In the genomic region with DNA sequence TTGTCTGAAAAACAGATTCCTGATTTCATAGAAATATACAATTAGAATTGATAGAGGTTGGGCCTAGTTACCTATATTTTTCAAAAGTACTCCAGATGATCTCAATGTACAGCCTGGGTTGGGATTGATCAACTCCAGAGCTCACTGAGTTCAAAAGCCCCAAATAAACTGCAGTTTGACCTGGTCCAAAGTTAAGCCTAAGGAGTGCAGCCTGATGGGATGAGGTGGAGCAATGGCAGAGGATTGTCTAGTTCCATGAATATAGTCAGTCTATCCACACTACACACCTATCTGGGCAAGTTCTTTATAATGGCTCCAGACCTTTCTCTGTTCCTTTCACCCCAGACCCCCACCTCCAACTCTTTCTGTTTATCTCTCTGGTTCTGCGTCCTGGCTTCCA, we compare ENCODE assay signal across 7 cellular contexts. TPM values are rescaled to one million over a fixed set of nuclear protein-coding genes. Genes with fewer than 3 reads are reported as not detected.
"Had no signal": no experiment of that assay in that cellular context is flagged by ENCODE, and none has a peak within 500 bp of the region (broad histone marks: within the 10 kb centered on the region; RNA-seq: fewer than 3 reads in every experiment).

No MANE protein-coding gene starts in this region.

- H3K9me3 Mint-ChIP-seq: GM23338, H9, IgD-negative memory B cell had no signal

- H3K36me3 Mint-ChIP-seq: IgD-negative memory B cell had no signal

- H3K4me3 ChIP-seq: GM23338 had no signal

- H3K4me3 Mint-ChIP-seq: GM23338, H9, IgD-negative memory B cell had no signal

- H3K27me3 Mint-ChIP-seq: IgD-negative memory B cell had no signal

- H3K4me1 Mint-ChIP-seq: GM23338, IgD-negative memory B cell had no signal

- H3K4me2 ChIP-seq: GM23338 had no signal

- DNase-seq: H9, HCEC 1CT, KBM-7 had no signal

- ATAC-seq: GM23338 had no signal

- H2AFZ ChIP-seq: GM23338 had no signal

- H3K27ac Mint-ChIP-seq: GM23338, H9, IgD-negative memory B cell had no signal

RNA-seq across cellular contexts. Expression of a gene that starts 49.2 kb away (rescaled TPM):
- total RNA-seq: GM23338, H1, H9, HT-29 had no signal
- polyA plus RNA-seq: GM23338, H1, IgD-negative memory B cell had no signal
